Comparison of ENCODE assay signal across 10 cellular contexts in the genomic region with DNA sequence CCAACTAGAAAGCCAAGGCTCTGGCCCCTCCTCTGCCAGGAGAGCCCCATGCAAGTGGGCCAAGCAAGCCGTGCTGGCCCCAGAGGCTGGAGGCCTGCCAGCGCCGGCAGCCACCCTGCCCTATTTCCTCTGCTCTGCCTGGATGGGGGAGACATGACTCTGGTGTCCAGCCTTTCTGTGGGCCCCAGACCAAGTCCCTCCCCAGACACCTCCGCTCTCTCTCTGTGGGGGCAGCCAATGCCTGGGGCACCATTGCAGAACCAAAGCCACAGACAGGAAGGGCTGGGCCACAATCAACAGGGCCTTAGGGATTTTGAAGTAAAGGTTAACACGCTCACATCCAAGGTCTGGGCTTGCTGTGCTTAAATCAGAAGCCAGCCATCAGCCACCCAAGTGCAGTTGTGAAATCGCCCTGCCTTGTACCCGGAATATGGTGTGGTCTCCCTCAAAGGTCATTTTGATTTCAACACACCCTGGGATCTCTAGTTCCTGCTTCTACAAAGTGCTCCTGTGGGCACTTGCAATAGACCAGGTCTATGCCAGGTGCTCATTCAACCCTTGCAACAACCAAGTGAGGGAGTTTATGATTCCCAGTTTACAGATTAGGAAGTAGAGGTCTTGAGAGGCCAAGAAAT.
DNase-seq lines count a peak whose midpoint lies in the region; ATAC-seq and TF ChIP-seq lines count a peak whose summit lies in the region.
"Had no signal": no experiment of that assay in that cellular context is flagged by ENCODE, and none has a peak within 500 bp of the region (broad histone marks: within the 10 kb centered on the region; RNA-seq: fewer than 3 reads in every experiment).

No MANE protein-coding gene starts in this region.

- peak overlapping the region; percentile 73 to 95 (median 89) for H3K4me2 ChIP-seq in BLaER1 treated with 17β-estradiol and CSF1 and Interleukin-3, amounts not matched to agents 10 nM and 100 nM

- intact Hi-C loops in activated T-helper 1 cell treated with anti-CD3 and anti-CD28 coated beads, Interleukin-12 subunit alpha, Interleukin-12 subunit beta, Interleukin-2, Interleukin-4 antibody, amounts not matched to agents 30 ng/mL and 10 ng/mL and 1 ng/mL, durations not matched to agents 14 hours and 24 hours and 36 hours (cut with micrococcal nuclease), result no loop called here

- H3K27me3 ChIP-seq in BLaER1 treated with 17β-estradiol and CSF1 and Interleukin-3, amounts not matched to agents 10 nM and 100 nM, result no peaks in the 10 kb centered on the region

- H3K9ac ChIP-seq in BLaER1 treated with 17β-estradiol and CSF1 and Interleukin-3, amounts not matched to agents 10 nM and 100 nM, result peak overlapping the region; percentile 18 to 80 (median 68); a peak in 20 of 22 replicates

- peak overlapping the region in 1 of 10 experiments; percentile 4; a peak in 3 of 20 replicates for H3K4me3 ChIP-seq in BLaER1 treated with 17β-estradiol and CSF1 and Interleukin-3, amounts not matched to agents 10 nM and 100 nM

- ATAC-seq in esophagus mucosa, result peak; percentile 74
- peak; percentile 68 for ATAC-seq in omental fat pad (ENCODE audit: low FRiP score)

- no peaks in the 10 kb centered on the region for H3K9me3 Mint-ChIP-seq in activated T-helper 1 cell treated with anti-CD3 and anti-CD28 coated beads, Interleukin-12 subunit alpha, Interleukin-12 subunit beta, Interleukin-2, Interleukin-4 antibody, amounts not matched to agents 30 ng/mL and 10 ng/mL and 1 ng/mL, durations not matched to agents 14 hours and 24 hours and 36 hours

- H4K20me1 ChIP-seq in BLaER1 treated with 17β-estradiol and CSF1 and Interleukin-3, amounts not matched to agents 10 nM and 100 nM, result no peaks in the 10 kb centered on the region

- peak; percentile 44 for DNase-seq in omental fat pad (ENCODE audit: low spot score)
- no peak for DNase-seq in activated T-helper 1 cell treated with anti-CD3 and anti-CD28 coated beads, Interleukin-12 subunit alpha, Interleukin-12 subunit beta, Interleukin-2, Interleukin-4 antibody, amounts not matched to agents 30 ng/mL and 10 ng/mL and 1 ng/mL, durations not matched to agents 14 hours and 24 hours and 36 hours (ENCODE audit: low spot score)
- no peak for DNase-seq in islet precursor cell
- no peak for DNase-seq in NCI-H2107 (lab: John Stamatoyannopoulos, UW)
- no peak for DNase-seq in COR-L47 (lab: John Stamatoyannopoulos, UW)
- DNase-seq: effector CD4-positive, alpha-beta T cell; stimulated activated CD4-positive, alpha-beta T cell treated with anti-CD3 and anti-CD28 coated beads, Interleukin-15, amount 100 ng/mL, for 24 hours had no signal

- H3K4me1 Mint-ChIP-seq in activated T-helper 1 cell treated with anti-CD3 and anti-CD28 coated beads, Interleukin-12 subunit alpha, Interleukin-12 subunit beta, Interleukin-2, Interleukin-4 antibody, amounts not matched to agents 30 ng/mL and 10 ng/mL and 1 ng/mL, durations not matched to agents 14 hours and 24 hours and 36 hours (ENCODE audit: low read depth), result peaks cover 11% of the 10 kb centered on the region

- H3K27ac Mint-ChIP-seq in activated T-helper 1 cell treated with anti-CD3 and anti-CD28 coated beads, Interleukin-12 subunit alpha, Interleukin-12 subunit beta, Interleukin-2, Interleukin-4 antibody, amounts not matched to agents 30 ng/mL and 10 ng/mL and 1 ng/mL, durations not matched to agents 14 hours and 24 hours and 36 hours, result no peak overlapping the region

- H3K4me1 ChIP-seq in BLaER1 treated with 17β-estradiol and CSF1 and Interleukin-3, amounts not matched to agents 10 nM and 100 nM, result peaks cover 17 to 100% (median 99%) of the 10 kb centered on the region in 10 experiments

- H3K9me3 ChIP-seq in BLaER1 treated with 17β-estradiol and CSF1 and Interleukin-3, amounts not matched to agents 10 nM and 100 nM (replicated peaks in 1 of 11), result no peaks in the 10 kb centered on the region

- H3K36me3 Mint-ChIP-seq in activated T-helper 1 cell treated with anti-CD3 and anti-CD28 coated beads, Interleukin-12 subunit alpha, Interleukin-12 subunit beta, Interleukin-2, Interleukin-4 antibody, amounts not matched to agents 30 ng/mL and 10 ng/mL and 1 ng/mL, durations not matched to agents 14 hours and 24 hours and 36 hours (ENCODE audit: low read depth), result no peaks in the 10 kb centered on the region

- H3K36me3 ChIP-seq in BLaER1 treated with 17β-estradiol and CSF1 and Interleukin-3, amounts not matched to agents 10 nM and 100 nM, result peaks cover 0 to 38% (median 0%) of the 10 kb centered on the region in 11 experiments; a peak in 8 of 22 replicates

- no peaks in the 10 kb centered on the region for H3K27me3 Mint-ChIP-seq in activated T-helper 1 cell treated with anti-CD3 and anti-CD28 coated beads, Interleukin-12 subunit alpha, Interleukin-12 subunit beta, Interleukin-2, Interleukin-4 antibody, amounts not matched to agents 30 ng/mL and 10 ng/mL and 1 ng/mL, durations not matched to agents 14 hours and 24 hours and 36 hours (ENCODE audit: insufficient read depth)

- H3K4me3 Mint-ChIP-seq in activated T-helper 1 cell treated with anti-CD3 and anti-CD28 coated beads, Interleukin-12 subunit alpha, Interleukin-12 subunit beta, Interleukin-2, Interleukin-4 antibody, amounts not matched to agents 30 ng/mL and 10 ng/mL and 1 ng/mL, durations not matched to agents 14 hours and 24 hours and 36 hours, result no peak overlapping the region

- H3K27ac ChIP-seq in BLaER1 treated with 17β-estradiol and CSF1 and Interleukin-3, amounts not matched to agents 10 nM and 100 nM, result peak overlapping the region; percentile 62 to 98 (median 89)

- TF ChIP-seq CTCF in omental fat pad (IDR thresholded peaks at IDR 0.05), result no peak

TF ChIP-seq in PFSK-1, 5 proteins besides CTCF, POLR2A, EP300 and RAD21:
- no peak for TF ChIP-seq FOXP2 (optimal IDR thresholded peaks at IDR 0.05; ENCODE audit: borderline replicate concordance, extremely low read depth, extremely low read length, insufficient read depth)
- no peak; the same call in 1 of the 2 replicates for TF ChIP-seq TAF1 (IDR thresholded peaks at IDR 0.05; ENCODE audit: borderline replicate concordance, insufficient read depth, low read length)
- no peak; the same call in 1 of the 2 replicates for TF ChIP-seq POLR2AphosphoS5 (IDR thresholded peaks at IDR 0.05; ENCODE audit: low read depth, low read length)
- TF ChIP-seq, protein P1, sequence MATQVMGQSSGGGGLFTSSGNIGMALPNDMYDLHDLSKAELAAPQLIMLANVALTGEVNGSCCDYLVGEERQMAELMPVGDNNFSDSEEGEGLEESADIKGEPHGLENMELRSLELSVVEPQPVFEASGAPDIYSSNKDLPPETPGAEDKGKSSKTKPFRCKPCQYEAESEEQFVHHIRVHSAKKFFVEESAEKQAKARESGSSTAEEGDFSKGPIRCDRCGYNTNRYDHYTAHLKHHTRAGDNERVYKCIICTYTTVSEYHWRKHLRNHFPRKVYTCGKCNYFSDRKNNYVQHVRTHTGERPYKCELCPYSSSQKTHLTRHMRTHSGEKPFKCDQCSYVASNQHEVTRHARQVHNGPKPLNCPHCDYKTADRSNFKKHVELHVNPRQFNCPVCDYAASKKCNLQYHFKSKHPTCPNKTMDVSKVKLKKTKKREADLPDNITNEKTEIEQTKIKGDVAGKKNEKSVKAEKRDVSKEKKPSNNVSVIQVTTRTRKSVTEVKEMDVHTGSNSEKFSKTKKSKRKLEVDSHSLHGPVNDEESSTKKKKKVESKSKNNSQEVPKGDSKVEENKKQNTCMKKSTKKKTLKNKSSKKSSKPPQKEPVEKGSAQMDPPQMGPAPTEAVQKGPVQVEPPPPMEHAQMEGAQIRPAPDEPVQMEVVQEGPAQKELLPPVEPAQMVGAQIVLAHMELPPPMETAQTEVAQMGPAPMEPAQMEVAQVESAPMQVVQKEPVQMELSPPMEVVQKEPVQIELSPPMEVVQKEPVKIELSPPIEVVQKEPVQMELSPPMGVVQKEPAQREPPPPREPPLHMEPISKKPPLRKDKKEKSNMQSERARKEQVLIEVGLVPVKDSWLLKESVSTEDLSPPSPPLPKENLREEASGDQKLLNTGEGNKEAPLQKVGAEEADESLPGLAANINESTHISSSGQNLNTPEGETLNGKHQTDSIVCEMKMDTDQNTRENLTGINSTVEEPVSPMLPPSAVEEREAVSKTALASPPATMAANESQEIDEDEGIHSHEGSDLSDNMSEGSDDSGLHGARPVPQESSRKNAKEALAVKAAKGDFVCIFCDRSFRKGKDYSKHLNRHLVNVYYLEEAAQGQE (IDR thresholded peaks at IDR 0.05; ENCODE audit: insufficient read depth in 1 of 2, low read depth in 2 of 2, low read length in 2 of 2), result peak in 1 of 2 experiments; percentile 63; a peak in 1 of 4 replicates
- TF ChIP-seq SIN3A (IDR thresholded peaks at IDR 0.05; ENCODE audit: borderline replicate concordance, insufficient read depth, low read length), result 0 out of 2 replicates have a peak, but pooled peaks have one; percentile 42
TF ChIP-seq in PFSK-1: peak in this region for 2.
